16 cellular contexts compared by ENCODE assay signal in the genomic region with DNA sequence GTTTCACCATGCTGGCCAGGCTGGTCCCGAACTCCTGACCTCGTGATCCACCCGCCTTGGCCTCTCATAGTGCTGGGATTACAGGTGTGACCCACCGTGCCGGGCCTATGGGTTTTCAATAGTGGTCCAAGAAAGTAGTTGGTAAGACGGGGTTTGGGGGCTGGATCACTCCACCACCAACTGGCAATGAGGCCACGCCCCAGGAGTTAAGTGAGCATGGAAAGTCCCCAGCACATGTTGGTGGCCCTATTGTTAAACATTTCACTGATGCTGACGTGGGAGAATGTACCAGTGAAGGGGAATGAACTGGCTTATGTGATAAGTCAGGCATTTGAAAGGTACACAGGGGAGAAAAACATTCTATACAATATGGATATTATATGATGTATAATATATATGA.
"Had no signal": no experiment of that assay in that cellular context is flagged by ENCODE, and none has a peak within 500 bp of the region (broad histone marks: within the 10 kb centered on the region; RNA-seq: fewer than 3 reads in every experiment).

No MANE protein-coding gene starts in this region.

- H3K79me2 ChIP-seq: parathyroid adenoma had no signal

- H3K4me2 ChIP-seq: smooth muscle cell had no signal

- ATAC-seq: activated CD4-positive, alpha-beta T cell treated with anti-CD3 and anti-CD28 coated beads for 36 hours; esophagus mucosa; sciatic nerve; stimulated activated effector memory CD8-positive, alpha-beta T cell treated with anti-CD3 and anti-CD28 coated beads, Interleukin-12 subunit alpha, Interleukin-12 subunit beta, amount 100 ng/mL, for 72 hours; WTC11 had no signal

- H2AFZ ChIP-seq: parathyroid adenoma had no signal

- H3K27ac ChIP-seq: parathyroid adenoma, thoracic aorta, upper lobe of left lung had no signal

- H3K9me3 ChIP-seq: thoracic aorta, upper lobe of left lung had no signal

- H3K4me1 ChIP-seq: parathyroid adenoma, upper lobe of left lung had no signal

- H3K36me3 ChIP-seq: thoracic aorta, upper lobe of left lung had no signal

- H3K27me3 ChIP-seq: upper lobe of left lung had no signal

- H3K9ac ChIP-seq: parathyroid adenoma had no signal

- DNase-seq: activated CD4-positive, alpha-beta memory T cell treated with anti-CD3 and anti-CD28 coated beads for 36 hours; activated CD4-positive, alpha-beta T cell treated with anti-CD3 and anti-CD28 coated beads for 36 hours; activated naive CD4-positive, alpha-beta T cell treated with Interleukin-2 at 50 U/mL for 16 hours; activated naive CD8-positive, alpha-beta T cell treated with anti-CD3 and anti-CD28 coated beads, Interleukin-2, amount 10 ng/mL, durations not matched to agents 7 days and 5 days; activated T-cell treated with anti-CD3 and anti-CD28 coated beads, Interleukin-2, amount 50 U/mL, for 24 hours; amygdala; caudate nucleus; stimulated activated CD4-positive, alpha-beta T cell treated with anti-CD3 and anti-CD28 coated beads, Interleukin-4, amount 100 ng/mL, for 24 hours; upper lobe of left lung had no signal

- H3K4me3 ChIP-seq: smooth muscle cell, thoracic aorta, upper lobe of left lung had no signal
